ENCODE assay signal across 27 cellular contexts in genomic region chr2:101779652-101780051, GRCh38.
DNase-seq lines count a peak whose midpoint lies in the region; ATAC-seq, FAIRE-seq and TF ChIP-seq lines count a peak whose summit lies in the region.
"Had no signal": no experiment of that assay in that cellular context is flagged by ENCODE, and none has a peak within 500 bp of the region (broad histone marks: within the 10 kb centered on the region; RNA-seq: fewer than 3 reads in every experiment).

No MANE protein-coding gene starts in this region.

- no peak overlapping the region for H3K4me2 ChIP-seq in GM12878 (ENCODE audit: control insufficient read depth, insufficient read depth)
- H3K4me2 ChIP-seq: KMS-11 had no signal

- no peaks in the 10 kb centered on the region for H3K36me3 ChIP-seq in GM12878 (ENCODE audit: control insufficient read depth in 2 of 2, insufficient read depth in 2 of 2, low read length in 1 of 2)
- H3K36me3 ChIP-seq: pancreas, thoracic aorta had no signal

- H2AFZ ChIP-seq in GM12878 (ENCODE audit: control insufficient read depth, low read depth, low read length), result no peak overlapping the region
- H2AFZ ChIP-seq: GM23338 had no signal

- H3K4me3 ChIP-seq in GM12878, result no peak overlapping the region
- H3K4me3 ChIP-seq: GM23338, pancreas, SJCRH30, thoracic aorta had no signal

- SMC1A ChIA-PET in GM12878 (lab: Charles Lee; ENCODE audit: uncharacterized antibody, unreplicated experiment), result interaction anchor here (0.8 to 2.4 kb wide), 8 partner anchors 8 to 52 kb away, joined by 3 to 10 read pairs (median 6); no protein-coding TSS in a partner anchor

- no peak for DNase-seq in activated naive CD8-positive, alpha-beta T cell treated with anti-CD3 and anti-CD28 coated beads for 36 hours
- DNase-seq in GM12878 (ENCODE audit: low read depth, low spot score), result no peak
- no peak for DNase-seq in substantia nigra (lab: John Stamatoyannopoulos, UW)
- DNase-seq in NAMALWA (ENCODE audit: low spot score), result no peak
- DNase-seq: caudate nucleus; CD8-positive, alpha-beta T cell; erythroblast; foreskin melanocyte; GF-D8; mesendoderm; naive thymus-derived CD8-positive, alpha-beta T cell; NCI-H187 treated with DMSO at 0.1 percent for 48 hours; NCI-H2227 treated with DMSO at 0.1 percent for 48 hours; pancreas; right cardiac atrium; SJCRH30; stimulated activated CD8-positive, alpha-beta memory T cell treated with anti-CD3 and anti-CD28 coated beads, Interleukin-4, amount 100 ng/mL, for 48 hours had no signal

- peaks cover 7% of the 10 kb centered on the region for H3K36me3 Mint-ChIP-seq in activated naive CD8-positive, alpha-beta T cell
- peaks cover 16% of the 10 kb centered on the region for H3K36me3 Mint-ChIP-seq in activated naive CD8-positive, alpha-beta T cell treated with anti-CD3 and anti-CD28 coated beads for 36 hours
- H3K36me3 Mint-ChIP-seq in IgD-negative memory B cell, result no peaks in the 10 kb centered on the region
- H3K36me3 Mint-ChIP-seq: CD8-positive, alpha-beta T cell had no signal

- H3K27me3 Mint-ChIP-seq in activated naive CD8-positive, alpha-beta T cell, result no peaks in the 10 kb centered on the region
- no peaks in the 10 kb centered on the region for H3K27me3 Mint-ChIP-seq in activated naive CD8-positive, alpha-beta T cell treated with anti-CD3 and anti-CD28 coated beads for 36 hours
- H3K27me3 Mint-ChIP-seq in IgD-negative memory B cell, result no peaks in the 10 kb centered on the region
- H3K27me3 Mint-ChIP-seq: naive thymus-derived CD8-positive, alpha-beta T cell had no signal

- peaks cover 0 to 4% of the 10 kb centered on the region in 2 experiments; a peak in 1 of 4 replicates for H3K27me3 ChIP-seq in GM12878 (replicated peaks in 1 of 2; ENCODE audit: control insufficient read depth in 2 of 2, insufficient read depth in 2 of 2, low read length in 1 of 2)
- H3K27me3 ChIP-seq: pancreas, SJCRH30 had no signal

- TF ChIP-seq EP300 in GM12878 (IDR thresholded peaks at IDR 0.05; ENCODE audit: borderline replicate concordance in 1 of 2, control insufficient read depth in 1 of 2, low read depth in 2 of 2, low read length in 2 of 2), result no peak

- H3K4me1 Mint-ChIP-seq in activated naive CD8-positive, alpha-beta T cell (ENCODE audit: low read depth), result peaks cover 82% of the 10 kb centered on the region
- peaks cover 78% of the 10 kb centered on the region for H3K4me1 Mint-ChIP-seq in activated naive CD8-positive, alpha-beta T cell treated with anti-CD3 and anti-CD28 coated beads for 36 hours
- peaks cover 63 to 82% (median 64%) of the 10 kb centered on the region in 3 donors for H3K4me1 Mint-ChIP-seq in IgD-negative memory B cell

- TF ChIP-seq POLR2A in GM12878 (IDR thresholded peaks at IDR 0.05; ENCODE audit: low read depth, low read length), result no peak

- no peak for TF ChIP-seq RAD21 in GM12878 (IDR thresholded peaks at IDR 0.05; ENCODE audit: insufficient read depth, low read depth, low read length)

- no peaks in the 10 kb centered on the region for H3K4me1 ChIP-seq in GM12878 (ENCODE audit: control insufficient read depth, insufficient read depth, low read length)

- RAD21 ChIA-PET in GM12878 (lab: Charles Lee; ENCODE audit: unreplicated experiment), result interaction anchor here (1.0 to 4.8 kb wide), 10 partner anchors 9 to 528 kb away, joined by 3 to 28 read pairs (median 4); no protein-coding TSS in a partner anchor

- no peaks in the 10 kb centered on the region for H3K9me3 ChIP-seq in GM12878 (replicated peaks; ENCODE audit: control insufficient read depth, insufficient read depth, low read length)
- H3K9me3 ChIP-seq: pancreas, SJCRH30, thoracic aorta had no signal

- H3K79me2 ChIP-seq in GM12878 (ENCODE audit: control insufficient read depth, insufficient read depth, low read length), result no peaks in the 10 kb centered on the region

- intact Hi-C loops in GM12878 (cut with micrococcal nuclease; ENCODE audit: unreplicated experiment), result no loop called here

- in situ Hi-C loops in GM12878 (cut with MboI), result no loop called here

- H3K9ac ChIP-seq in GM12878 (ENCODE audit: control insufficient read depth, insufficient read depth, low read length), result no peak overlapping the region
- H3K9ac ChIP-seq: KMS-11 had no signal

- TF ChIP-seq CTCF in GM12878 (IDR thresholded peaks at IDR 0.05 in 2 of 3, conservative IDR thresholded peaks at IDR 0.05 in 1 of 3; ENCODE audit: control insufficient read depth in 2 of 3, extremely low read depth in 1 of 3, insufficient read depth in 1 of 3, low read depth in 3 of 3, low read length in 3 of 3), result no peak

- peak overlapping the region; percentile 43 for H3K27ac Mint-ChIP-seq in activated naive CD8-positive, alpha-beta T cell
- H3K27ac Mint-ChIP-seq in activated naive CD8-positive, alpha-beta T cell treated with anti-CD3 and anti-CD28 coated beads for 36 hours, result no peak overlapping the region
- H3K27ac Mint-ChIP-seq in IgD-negative memory B cell, result peak overlapping the region; percentile 85 to 95 (median 85)
- H3K27ac Mint-ChIP-seq: activated T-helper 2 cell treated with anti-CD3 and anti-CD28 coated beads, Interferon-gamma antibody, Interleukin-2, Interleukin-4, amounts not matched to agents 10 μg/mL and 5 μg/mL and 100 μg/mL, durations not matched to agents 14 hours and 24 hours and 36 hours; CD8-positive, alpha-beta T cell; GM23338; T-helper 1 cell treated with Interleukin-12 subunit alpha and Interleukin-12 subunit beta and Interleukin-4 antibody, amounts not matched to agents 30 μg/mL and 1 μg/mL, for 36 hours had no signal

- peak overlapping the region; percentile 18 for H3K4me3 Mint-ChIP-seq in activated naive CD8-positive, alpha-beta T cell
- no peak overlapping the region for H3K4me3 Mint-ChIP-seq in activated naive CD8-positive, alpha-beta T cell treated with anti-CD3 and anti-CD28 coated beads for 36 hours
- H3K4me3 Mint-ChIP-seq in IgD-negative memory B cell, result peak overlapping the region in 3 of 4 donors; percentile 22 to 78 (median 72)
- H3K4me3 Mint-ChIP-seq: CD8-positive, alpha-beta T cell; GM23338; T-helper 1 cell treated with Interleukin-12 subunit alpha and Interleukin-12 subunit beta and Interleukin-4 antibody, amounts not matched to agents 30 μg/mL and 1 μg/mL, for 36 hours had no signal

- no TSS peak for BruUV-seq in GM12878 (replicated peaks; lab: Mats Ljungman, UMichigan)

- no peaks in the 10 kb centered on the region for H3K9me3 Mint-ChIP-seq in activated naive CD8-positive, alpha-beta T cell (ENCODE audit: low read depth)
- H3K9me3 Mint-ChIP-seq in activated naive CD8-positive, alpha-beta T cell treated with anti-CD3 and anti-CD28 coated beads for 36 hours, result no peaks in the 10 kb centered on the region
- H3K9me3 Mint-ChIP-seq in IgD-negative memory B cell, result no peaks in the 10 kb centered on the region
- H3K9me3 Mint-ChIP-seq: activated T-helper 2 cell treated with anti-CD3 and anti-CD28 coated beads, Interferon-gamma antibody, Interleukin-2, Interleukin-4, amounts not matched to agents 10 μg/mL and 5 μg/mL and 100 μg/mL, durations not matched to agents 14 hours and 24 hours and 36 hours; CD8-positive, alpha-beta T cell; GM23338; naive thymus-derived CD8-positive, alpha-beta T cell; T-helper 1 cell treated with Interleukin-12 subunit alpha and Interleukin-12 subunit beta and Interleukin-4 antibody, amounts not matched to agents 30 μg/mL and 1 μg/mL, for 36 hours had no signal

- CTCF ChIA-PET in GM12878 (lab: Yijun Ruan, JAX), result interaction anchor here (0.6 to 6.7 kb wide), 10 partner anchors 10 to 362 kb away, joined by 3 to 52 read pairs (median 3); no protein-coding TSS in a partner anchor

- H4K20me1 ChIP-seq in GM12878 (ENCODE audit: control insufficient read depth, insufficient read depth), result no peaks in the 10 kb centered on the region; the same call in 1 of the 2 replicates

- ATAC-seq in GM12878 (peak; percentile 60), HG02798 (IDR thresholded peaks at IDR 0.05; ENCODE audit: poor library complexity, unreplicated experiment) (no peak), HG03378 (IDR thresholded peaks at IDR 0.05; ENCODE audit: unreplicated experiment) (no peak)
- ATAC-seq: CD8-positive, alpha-beta T cell; GM23338; naive thymus-derived CD8-positive, alpha-beta T cell; Panc1; pancreas; right cardiac atrium had no signal

- 17% methylated on average over 3 of the region's 3 CpGs for WGBS in GM12878 (ENCODE audit: insufficient coverage, insufficient replicate concordance, low lambda C conversion rate, missing lambda C conversion rate)

- H3K27ac ChIP-seq in GM12878 (ENCODE audit: control insufficient read depth, insufficient read depth), result no peak overlapping the region
- peak overlapping the region; percentile 5 for H3K27ac ChIP-seq in substantia nigra (ENCODE audit: low read depth, low read length, poor library complexity, severe bottlenecking)
- H3K27ac ChIP-seq: KMS-11, pancreas, SJCRH30, thoracic aorta had no signal

- POLR2A ChIA-PET in GM12878 (lab: Charles Lee), result no interaction called here

- FAIRE-seq in GM12878 (lab: Jason Lieb, UNC), result no peak
- FAIRE-seq: pancreas had no signal

TF ChIP-seq in GM12878, 131 proteins besides CTCF, POLR2A, EP300 and RAD21:
- TF ChIP-seq ZNF384 (IDR thresholded peaks at IDR 0.05; ENCODE audit: borderline replicate concordance, low read depth, low read length) (peak; percentile 80), ELK1 (IDR thresholded peaks at IDR 0.05; ENCODE audit: low read depth, low read length) (no peak)
TF ChIP-seq in GM12878: peak in this region for 1.
